In the genomic region with DNA sequence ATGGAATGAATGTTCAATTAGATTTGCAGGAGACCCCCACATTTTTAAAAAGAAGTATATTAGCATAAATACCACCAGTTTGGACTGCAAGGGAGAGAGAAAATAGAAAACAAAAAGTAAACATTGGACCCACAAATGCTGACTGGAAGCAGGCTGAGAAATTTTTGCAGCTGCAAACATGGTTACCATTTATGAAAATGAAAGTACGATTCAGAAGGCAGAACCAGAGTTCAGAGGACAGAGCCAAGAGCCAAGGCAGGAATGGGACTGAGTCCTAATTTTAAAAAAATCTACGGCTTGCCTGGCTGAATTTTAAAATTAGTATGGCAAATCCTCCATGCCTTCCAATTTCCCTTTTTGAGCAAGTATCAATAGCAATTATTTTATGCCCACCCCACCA, we compare ENCODE assay signal across 3 cellular contexts.
"Had no signal": no experiment of that assay in that cellular context is flagged by ENCODE, and none has a peak within 500 bp of the region (broad histone marks: within the 10 kb centered on the region; RNA-seq: fewer than 3 reads in every experiment).

No MANE protein-coding gene starts in this region.

- H3K4me3 ChIP-seq: GM12878 had no signal

- DNase-seq: GDM1, GF-D8 had no signal

- ATAC-seq: GM12878 had no signal
